ENCODE assay signal across 1 cellular context in genomic region chr13:45267215-45267614, GRCh38.
TF ChIP-seq lines count a peak whose summit lies in the region.

No MANE protein-coding gene starts in this region.

TF ChIP-seq in GM23338, 12 proteins besides CTCF, POLR2A, EP300 and RAD21 (continued from another document):
- TF ChIP-seq REST (IDR thresholded peaks at IDR 0.05; ENCODE audit: unreplicated experiment), result no peak
- TF ChIP-seq NANOG (IDR thresholded peaks at IDR 0.05; ENCODE audit: borderline replicate concordance), result no peak
- TF ChIP-seq EZH2 (IDR thresholded peaks at IDR 0.05; ENCODE audit: low read depth, unreplicated experiment), result no peak
- TF ChIP-seq CREB1 (CRISPR knock-in tag; IDR thresholded peaks at IDR 0.05; ENCODE audit: low read depth), result no peak
- no peak for TF ChIP-seq JUNB (IDR thresholded peaks at IDR 0.05; ENCODE audit: unreplicated experiment)
- no peak for TF ChIP-seq POLR2AphosphoS5 (IDR thresholded peaks at IDR 0.05; ENCODE audit: low read depth)
- TF ChIP-seq ETS1 (IDR thresholded peaks at IDR 0.05), result no peak
- TF ChIP-seq ZNF114 (CRISPR knock-in tag; IDR thresholded peaks at IDR 0.05), result no peak
